Comparison of ENCODE assay signal across 12 cellular contexts in the genomic region with DNA sequence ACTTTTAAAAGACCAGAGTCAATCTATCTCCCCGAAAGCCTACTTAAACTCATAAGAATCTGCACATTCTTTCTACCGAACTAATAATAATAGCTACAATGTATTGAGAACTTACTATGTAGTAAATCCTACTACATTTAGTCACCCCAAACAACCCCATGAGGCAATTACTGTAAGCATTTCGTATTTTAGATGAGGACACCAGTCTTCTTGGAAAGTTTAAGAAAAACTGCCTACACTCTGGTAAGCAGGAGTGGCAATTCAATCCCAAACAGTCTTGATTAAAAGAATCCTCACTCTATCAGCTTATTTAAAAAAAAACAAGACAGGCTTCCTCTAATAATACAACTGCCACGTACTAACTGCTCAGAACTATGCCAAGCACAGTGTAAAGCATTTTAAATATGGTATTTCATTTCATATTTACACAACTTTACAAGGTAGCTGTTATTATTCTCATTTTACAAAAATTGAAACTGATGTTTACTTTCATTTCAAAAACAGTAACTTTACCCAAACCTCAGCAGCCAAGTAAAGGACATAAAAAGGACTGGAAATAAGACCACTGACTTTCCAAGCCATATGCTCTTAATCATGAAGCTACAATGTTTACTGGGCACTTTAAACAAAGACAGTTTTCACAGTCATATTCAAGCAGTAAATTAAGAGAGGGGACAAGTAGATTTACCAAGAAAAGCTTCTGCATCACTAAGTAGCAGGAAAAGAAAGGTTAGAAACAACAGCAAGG. TPM values are rescaled to one million over a fixed set of nuclear protein-coding genes. Genes with fewer than 3 reads are reported as not detected.
DNase-seq lines count a peak whose midpoint lies in the region; ATAC-seq and TF ChIP-seq lines count a peak whose summit lies in the region.
"Had no signal": no experiment of that assay in that cellular context is flagged by ENCODE, and none has a peak within 500 bp of the region (broad histone marks: within the 10 kb centered on the region; RNA-seq: fewer than 3 reads in every experiment).

No MANE protein-coding gene starts in this region.

- peaks cover 71% of the 10 kb centered on the region for H3K4me1 Mint-ChIP-seq in activated T-cell treated with anti-CD3 and anti-CD28 coated beads, Interleukin-2, amount 50 U/mL, for 24 hours (ENCODE audit: low read depth)
- peaks cover 62% of the 10 kb centered on the region for H3K4me1 Mint-ChIP-seq in activated CD4-positive, alpha-beta memory T cell treated with anti-CD3 and anti-CD28 coated beads for 36 hours (ENCODE audit: low read depth)

- H3K4me3 Mint-ChIP-seq in activated T-cell treated with anti-CD3 and anti-CD28 coated beads, Interleukin-2, amount 50 U/mL, for 24 hours, result peak overlapping the region; percentile 42
- peak overlapping the region; percentile 24 for H3K4me3 Mint-ChIP-seq in activated CD4-positive, alpha-beta memory T cell treated with anti-CD3 and anti-CD28 coated beads for 36 hours

- H3K4me1 ChIP-seq in esophagus squamous epithelium, result peaks cover 10 to 70% (median 28%) of the 10 kb centered on the region in 3 donors
- H3K4me1 ChIP-seq in skeletal muscle satellite cell (ENCODE audit: control insufficient read depth, insufficient read depth, low read length), result peaks cover 10% of the 10 kb centered on the region
- peaks cover 0 to 29% of the 10 kb centered on the region in 2 donors for H3K4me1 ChIP-seq in right atrium auricular region
- peaks cover 0 to 3% of the 10 kb centered on the region in 2 donors for H3K4me1 ChIP-seq in aorta (ENCODE audit: control insufficient read depth in 1 of 2, insufficient read depth in 2 of 2, low read length in 2 of 2)

- DNase-seq in activated T-cell treated with anti-CD3 and anti-CD28 coated beads, Interleukin-2, amount 50 U/mL, for 24 hours, result no peak
- no peak for DNase-seq in activated T-cell treated with anti-CD3 and anti-CD28 coated beads, Interleukin-2, amount 50 U/mL, for 1 hour
- DNase-seq in activated CD4-positive, alpha-beta memory T cell treated with anti-CD3 and anti-CD28 coated beads for 36 hours, result no peak
- no peak for DNase-seq in esophagus squamous epithelium (lab: John Stamatoyannopoulos, UW)
- no peak for DNase-seq in midbrain (lab: John Stamatoyannopoulos, UW)
- DNase-seq in right atrium auricular region (ENCODE audit: low spot score), result no peak
- DNase-seq in aorta, result no peak
- DNase-seq: DMS79 treated with DMSO at 0.1 percent for 48 hours, NCI-H1417, SW 1271, thyroid gland had no signal

- H3K4me3 ChIP-seq in esophagus squamous epithelium (peak overlapping the region in 1 of 4 donors; percentile 16), skeletal muscle satellite cell (ENCODE audit: low read length) (no peak overlapping the region), right atrium auricular region (no peak overlapping the region), aorta (ENCODE audit: low read length in 2 of 2) (no peak overlapping the region)
- H3K4me3 ChIP-seq: thyroid gland had no signal

- H3K9me3 ChIP-seq in esophagus squamous epithelium (no peaks in the 10 kb centered on the region), skeletal muscle satellite cell (replicated peaks; ENCODE audit: low read length) (no peaks in the 10 kb centered on the region), right atrium auricular region (no peaks in the 10 kb centered on the region), aorta (ENCODE audit: control insufficient read depth, low read length) (no peaks in the 10 kb centered on the region)
- H3K9me3 ChIP-seq: thyroid gland had no signal

- H3K27me3 ChIP-seq in esophagus squamous epithelium (no peaks in the 10 kb centered on the region), skeletal muscle satellite cell (ENCODE audit: control insufficient read depth, insufficient read depth, low read length) (no peaks in the 10 kb centered on the region), right atrium auricular region (no peaks in the 10 kb centered on the region), aorta (ENCODE audit: control insufficient read depth in 1 of 2, insufficient read depth in 2 of 2, low read length in 1 of 2) (no peaks in the 10 kb centered on the region)
- H3K27me3 ChIP-seq: thyroid gland had no signal

- ATAC-seq in aorta (ENCODE audit: low FRiP score), result no peak

- peak overlapping the region; percentile 16 for H3K4me2 ChIP-seq in skeletal muscle satellite cell (ENCODE audit: low read length)

- no peak for TF ChIP-seq POLR2A in esophagus squamous epithelium (IDR thresholded peaks at IDR 0.05)

- peak overlapping the region in 3 of 4 donors; percentile 44 to 73 (median 59) for H3K27ac ChIP-seq in esophagus squamous epithelium
- H3K27ac ChIP-seq in right atrium auricular region, result no peak overlapping the region
- no peak overlapping the region for H3K27ac ChIP-seq in aorta (ENCODE audit: low read depth in 1 of 2, low read length in 2 of 2)

- H3K9ac ChIP-seq in skeletal muscle satellite cell (ENCODE audit: low read depth, low read length), result no peak overlapping the region

- H3K9me3 Mint-ChIP-seq in activated T-cell treated with anti-CD3 and anti-CD28 coated beads, Interleukin-2, amount 50 U/mL, for 24 hours, result no peaks in the 10 kb centered on the region
- H3K9me3 Mint-ChIP-seq in activated CD4-positive, alpha-beta memory T cell treated with anti-CD3 and anti-CD28 coated beads for 36 hours, result no peaks in the 10 kb centered on the region

- CTCF ChIA-PET in activated CD4-positive, alpha-beta memory T cell treated with anti-CD3 and anti-CD28 coated beads for 36 hours (lab: Charles Lee), result interaction anchor here (1.0 to 2.2 kb wide), 7 partner anchors 11 to 103 kb away, joined by 3 to 8 read pairs (median 6); partner anchors contain the start of genes ARID4B and GGPS1

- TF ChIP-seq CTCF in esophagus squamous epithelium (IDR thresholded peaks at IDR 0.05) (no peak), right atrium auricular region (IDR thresholded peaks at IDR 0.05) (no peak)

- intact Hi-C loops in activated CD4-positive, alpha-beta memory T cell treated with anti-CD3 and anti-CD28 coated beads for 36 hours (cut with micrococcal nuclease), result loop anchor here (2.0 to 5.0 kb wide), 3 partner anchors 15 to 42 kb away; partner anchors contain the start of genes ARID4B and GGPS1
- intact Hi-C loops in esophagus squamous epithelium (cut with DNase I), result no loop called here
- intact Hi-C loops in aorta (cut with DNase I), result no loop called here

- WGBS in esophagus squamous epithelium, 2 donors, result 32 to 43% methylated on average over 4 of the region's 4 CpGs
- 30 to 32% methylated on average over 4 of the region's 4 CpGs for whole genome bisulfite sequencing in aorta, 2 donors

- H3K36me3 ChIP-seq in esophagus squamous epithelium (peaks cover 0 to 20% (median 0%) of the 10 kb centered on the region in 3 donors), skeletal muscle satellite cell (ENCODE audit: insufficient read depth, low read length) (peaks cover 5% of the 10 kb centered on the region), right atrium auricular region (no peaks in the 10 kb centered on the region), aorta (ENCODE audit: control insufficient read depth in 1 of 2, insufficient read depth in 2 of 2, low read length in 1 of 2) (no peaks in the 10 kb centered on the region)
- H3K36me3 ChIP-seq: thyroid gland had no signal

- POLR2A ChIA-PET in activated CD4-positive, alpha-beta memory T cell treated with anti-CD3 and anti-CD28 coated beads for 36 hours (lab: Charles Lee), result interaction anchor here (1.5 to 1.6 kb wide), 2 partner anchors 13 to 14 kb away, joined by 4 read pairs; no protein-coding TSS in a partner anchor

- H3K27me3 Mint-ChIP-seq in activated T-cell treated with anti-CD3 and anti-CD28 coated beads, Interleukin-2, amount 50 U/mL, for 24 hours, result no peaks in the 10 kb centered on the region
- no peaks in the 10 kb centered on the region for H3K27me3 Mint-ChIP-seq in activated CD4-positive, alpha-beta memory T cell treated with anti-CD3 and anti-CD28 coated beads for 36 hours

- H3K36me3 Mint-ChIP-seq in activated T-cell treated with anti-CD3 and anti-CD28 coated beads, Interleukin-2, amount 50 U/mL, for 24 hours (ENCODE audit: low read depth), result peaks cover 36% of the 10 kb centered on the region
- peaks cover 11% of the 10 kb centered on the region for H3K36me3 Mint-ChIP-seq in activated CD4-positive, alpha-beta memory T cell treated with anti-CD3 and anti-CD28 coated beads for 36 hours

- H3K27ac Mint-ChIP-seq in activated T-cell treated with anti-CD3 and anti-CD28 coated beads, Interleukin-2, amount 50 U/mL, for 24 hours, result peak overlapping the region; percentile 83
- H3K27ac Mint-ChIP-seq in activated CD4-positive, alpha-beta memory T cell treated with anti-CD3 and anti-CD28 coated beads for 36 hours, result peak overlapping the region; percentile 67

RNA-seq across cellular contexts. Expression of gene ARID4B, which starts 13.9 kb away (rescaled TPM):
- 10 to 100 TPM; 41.3 to 44.8 TPM for total RNA-seq in activated CD4-positive, alpha-beta memory T cell treated with anti-CD3 and anti-CD28 coated beads for 36 hours
- 10 to 100 TPM; 15.2 to 99.7 (median 30.8) TPM for total RNA-seq in esophagus squamous epithelium
- 12.5 and 15.7 TPM in 2 replicates for total RNA-seq in skeletal muscle satellite cell (2012; rRNA removed)
- total RNA-seq in right atrium auricular region, result 10 to 100 TPM; 15.9 to 16.1 TPM
- total RNA-seq in aorta, result 10 to 100 TPM; 49.1 to 56.6 TPM
- 10 to 100 TPM in 1 of 2 donors, 1 to 10 TPM in 1; 9.8 to 25.4 TPM for polyA plus RNA-seq in aorta

RNA-seq across cellular contexts. Expression of gene GGPS1, which starts 14.3 kb away (rescaled TPM):
- 10 to 100 TPM; 36.1 to 37.5 TPM for total RNA-seq in activated CD4-positive, alpha-beta memory T cell treated with anti-CD3 and anti-CD28 coated beads for 36 hours
- total RNA-seq in esophagus squamous epithelium (10 to 100 TPM in 3 of 4 donors, 1 to 10 TPM in 1; 6.0 to 17.0 (median 14.1) TPM), right atrium auricular region (10 to 100 TPM; 13.4 to 18.9 TPM), aorta (10 to 100 TPM; 24.1 to 29.0 TPM)
- 14.6 and 17.5 TPM in 2 replicates for total RNA-seq in skeletal muscle satellite cell (2012; rRNA removed)
- polyA plus RNA-seq in aorta, result 10 to 100 TPM; 18.9 to 24.7 TPM

RNA-seq across cellular contexts. Expression of gene TBCE, which starts 53.1 kb away (rescaled TPM):
- total RNA-seq in activated CD4-positive, alpha-beta memory T cell treated with anti-CD3 and anti-CD28 coated beads for 36 hours, result 10 to 100 TPM; 22.7 to 26.3 TPM
- 10 to 100 TPM; 11.2 to 18.6 (median 14.6) TPM for total RNA-seq in esophagus squamous epithelium
- 18.8 and 26.0 TPM in 2 replicates for total RNA-seq in skeletal muscle satellite cell (2012; rRNA removed)
- 10 to 100 TPM; 15.4 to 18.0 TPM for total RNA-seq in right atrium auricular region
- total RNA-seq in aorta, result 10 to 100 TPM; 22.2 to 23.2 TPM
- polyA plus RNA-seq in aorta, result 10 to 100 TPM; 16.7 to 48.6 TPM

Comparison
In these comparisons a context has a peak if more than half of its experiments do, and no peak if none do; other contexts are left out.
1. H3K27ac ChIP-seq: peak in esophagus squamous epithelium (3 of 4); none in right atrium auricular region (0 of 2) and aorta (0 of 2).